Comparison of ENCODE assay signal across 31 cellular contexts in the genomic region with DNA sequence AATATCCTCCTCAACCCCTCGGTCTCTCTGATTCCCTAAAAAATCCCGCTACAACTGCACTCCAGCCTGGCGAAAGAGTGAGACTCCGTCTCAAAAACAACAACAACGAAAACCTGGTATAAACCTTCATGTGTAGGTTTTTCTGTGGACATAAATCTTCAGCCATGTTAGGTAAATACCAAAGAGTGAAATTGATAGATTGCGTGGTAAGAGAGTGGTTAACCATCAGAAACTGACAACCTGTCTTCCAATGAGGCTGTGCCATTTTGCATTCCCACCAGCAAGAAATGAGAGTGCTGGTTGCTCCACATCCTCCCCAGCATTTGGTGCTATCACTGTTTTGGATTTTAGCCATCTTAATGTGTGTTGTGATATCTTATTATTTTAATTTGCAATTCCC.
"Had no signal": no experiment of that assay in that cellular context is flagged by ENCODE, and none has a peak within 500 bp of the region (broad histone marks: within the 10 kb centered on the region; RNA-seq: fewer than 3 reads in every experiment).

No MANE protein-coding gene starts in this region.

- H3K27me3 Mint-ChIP-seq: activated B cell treated with CpG ODN at 0.5 μM for 24 hours; activated CD8-positive, alpha-beta T cell treated with anti-CD3 and anti-CD28 coated beads for 36 hours; activated naive CD4-positive, alpha-beta T cell treated with anti-CD3 and anti-CD28 coated beads, Interleukin-2, amount 50 U/mL, for 24 hours; activated naive CD8-positive, alpha-beta T cell treated with anti-CD3 and anti-CD28 coated beads for 36 hours; activated naive CD8-positive, alpha-beta T cell treated with anti-CD3 and anti-CD28 coated beads, Interleukin-2, amount 50 U/mL, for 24 hours; central memory CD8-positive, alpha-beta T cell; dendritic cell treated with granulocyte-macrophage colony-stimulating factor and Interleukin-4, amounts not matched to agents 40 ng/mL and 50 ng/mL, for 4 days; effector memory CD8-positive, alpha-beta T cell; T-cell had no signal

- H3K9me3 Mint-ChIP-seq: activated B cell treated with CpG ODN at 0.5 μM for 24 hours; activated CD8-positive, alpha-beta T cell treated with anti-CD3 and anti-CD28 coated beads for 36 hours; activated naive CD8-positive, alpha-beta T cell treated with anti-CD3 and anti-CD28 coated beads, Interleukin-2, amount 50 U/mL, for 24 hours; activated T-cell treated with anti-CD3 and anti-CD28 coated beads, Interleukin-2, amount 50 U/mL, for 4 hours; activated T-helper 2 cell treated with anti-CD3 and anti-CD28 coated beads, Interferon-gamma antibody, Interleukin-2, Interleukin-4, amounts not matched to agents 10 μg/mL and 5 μg/mL and 100 μg/mL, durations not matched to agents 14 hours and 24 hours and 36 hours; central memory CD8-positive, alpha-beta T cell; dendritic cell treated with granulocyte-macrophage colony-stimulating factor and Interleukin-4, amounts not matched to agents 40 ng/mL and 50 ng/mL, for 4 days; effector memory CD8-positive, alpha-beta T cell had no signal

- H3K4me3 Mint-ChIP-seq: activated B cell treated with CpG ODN at 0.5 μM for 24 hours; activated CD8-positive, alpha-beta T cell treated with anti-CD3 and anti-CD28 coated beads for 36 hours; activated naive CD4-positive, alpha-beta T cell treated with anti-CD3 and anti-CD28 coated beads for 36 hours; activated naive CD4-positive, alpha-beta T cell treated with anti-CD3 and anti-CD28 coated beads, Interleukin-2, amount 50 U/mL, for 24 hours; activated naive CD8-positive, alpha-beta T cell treated with anti-CD3 and anti-CD28 coated beads for 36 hours; activated naive CD8-positive, alpha-beta T cell treated with anti-CD3 and anti-CD28 coated beads, Interleukin-2, amount 50 U/mL, for 24 hours; activated T-cell treated with anti-CD3 and anti-CD28 coated beads, Interleukin-2, amount 50 U/mL, for 4 hours; central memory CD8-positive, alpha-beta T cell; dendritic cell treated with granulocyte-macrophage colony-stimulating factor and Interleukin-4, amounts not matched to agents 40 ng/mL and 50 ng/mL, for 4 days; effector memory CD8-positive, alpha-beta T cell; T-cell; T-helper 1 cell treated with Interleukin-12 subunit alpha and Interleukin-12 subunit beta and Interleukin-4 antibody, amounts not matched to agents 30 μg/mL and 1 μg/mL, for 36 hours had no signal

- ATAC-seq: activated CD4-positive, CD25-positive, alpha-beta regulatory T cell treated with anti-CD3 and anti-CD28 coated beads, Interleukin-2, amount 50 U/mL, for 24 hours; activated CD8-positive, alpha-beta T cell treated with anti-CD3 and anti-CD28 coated beads for 36 hours; activated naive CD8-positive, alpha-beta T cell treated with anti-CD3 and anti-CD28 coated beads, Interleukin-2, amount 50 U/mL, for 24 hours; activated T-cell treated with anti-CD3 and anti-CD28 coated beads, Interleukin-2, amount 50 U/mL, for 4 hours; effector memory CD8-positive, alpha-beta T cell; foreskin keratinocyte; gastroesophageal sphincter; heart right ventricle; T-cell had no signal

- H3K36me3 ChIP-seq: adrenal gland, ascending aorta, brain microvascular endothelial cell, esophagus muscularis mucosa, gastroesophageal sphincter, heart right ventricle, WERI-Rb-1 had no signal

- H3K9me3 ChIP-seq: esophagus muscularis mucosa, gastroesophageal sphincter, heart right ventricle had no signal

- H3K4me1 ChIP-seq: adrenal gland, ascending aorta, gastroesophageal sphincter, heart right ventricle had no signal

- H3K4me3 ChIP-seq: adrenal gland, ascending aorta, coronary artery, esophagus muscularis mucosa, gastroesophageal sphincter, heart right ventricle had no signal

- H3K27me3 ChIP-seq: adrenal gland, ascending aorta, brain microvascular endothelial cell, esophagus muscularis mucosa, foreskin keratinocyte, gastroesophageal sphincter, heart right ventricle had no signal

- H3K27ac Mint-ChIP-seq: activated B cell treated with CpG ODN at 0.5 μM for 24 hours; activated CD8-positive, alpha-beta T cell treated with anti-CD3 and anti-CD28 coated beads for 36 hours; activated naive CD4-positive, alpha-beta T cell treated with anti-CD3 and anti-CD28 coated beads for 36 hours; activated naive CD4-positive, alpha-beta T cell treated with anti-CD3 and anti-CD28 coated beads, Interleukin-2, amount 50 U/mL, for 24 hours; activated naive CD8-positive, alpha-beta T cell treated with anti-CD3 and anti-CD28 coated beads for 36 hours; activated naive CD8-positive, alpha-beta T cell treated with anti-CD3 and anti-CD28 coated beads, Interleukin-2, amount 50 U/mL, for 24 hours; activated T-helper 2 cell treated with anti-CD3 and anti-CD28 coated beads, Interferon-gamma antibody, Interleukin-2, Interleukin-4, amounts not matched to agents 10 μg/mL and 5 μg/mL and 100 μg/mL, durations not matched to agents 14 hours and 24 hours and 36 hours; dendritic cell treated with granulocyte-macrophage colony-stimulating factor and Interleukin-4, amounts not matched to agents 40 ng/mL and 50 ng/mL, for 4 days; effector memory CD8-positive, alpha-beta T cell; T-cell; T-helper 1 cell treated with Interleukin-12 subunit alpha and Interleukin-12 subunit beta and Interleukin-4 antibody, amounts not matched to agents 30 μg/mL and 1 μg/mL, for 36 hours had no signal

- H3K27ac ChIP-seq: adrenal gland, ascending aorta, brain microvascular endothelial cell, coronary artery, esophagus muscularis mucosa, foreskin keratinocyte, gastroesophageal sphincter, heart right ventricle, WERI-Rb-1 had no signal

- DNase-seq: activated B cell treated with CpG ODN at 0.5 μM for 24 hours; activated CD4-positive, alpha-beta T cell treated with anti-CD3 and anti-CD28 coated beads for 48 hours; activated CD4-positive, alpha-beta T cell treated with anti-CD3 and anti-CD28 coated beads, Interleukin-2, amount 50 U/mL, for 1 hour; activated CD4-positive, alpha-beta T cell treated with anti-CD3 and anti-CD28 coated beads, Interleukin-2, amount 50 U/mL, for 48 hours; activated CD8-positive, alpha-beta memory T cell treated with anti-CD3 and anti-CD28 coated beads for 24 hours; activated CD8-positive, alpha-beta T cell treated with anti-CD3 and anti-CD28 coated beads for 36 hours; activated effector memory CD4-positive, alpha-beta T cell treated with anti-CD3 and anti-CD28 coated beads, Interleukin-2, amount 50 U/mL, for 16 hours; activated naive CD4-positive, alpha-beta T cell treated with anti-CD3 and anti-CD28 coated beads for 36 hours; activated naive CD8-positive, alpha-beta T cell treated with anti-CD3 and anti-CD28 coated beads for 36 hours; activated naive CD8-positive, alpha-beta T cell treated with anti-CD3 and anti-CD28 coated beads, Interleukin-2, amount 50 U/mL, for 24 hours; activated T-cell treated with anti-CD3 and anti-CD28 coated beads, Interleukin-2, amount 50 U/mL, for 4 hours; brain microvascular endothelial cell; effector CD4-positive, alpha-beta T cell; effector memory CD8-positive, alpha-beta T cell; erythroblast; foreskin keratinocyte; heart right ventricle; T-cell; T1000; WERI-Rb-1 had no signal

- H3K4me1 Mint-ChIP-seq: activated B cell treated with CpG ODN at 0.5 μM for 24 hours had no signal
